ENCODE assay signal across 14 cellular contexts in genomic region chr14:80428171-80428570, GRCh38.
"Had no signal": no experiment of that assay in that cellular context is flagged by ENCODE, and none has a peak within 500 bp of the region (broad histone marks: within the 10 kb centered on the region; RNA-seq: fewer than 3 reads in every experiment).

No MANE protein-coding gene starts in this region.

- H3K4me1 Mint-ChIP-seq: activated CD8-positive, alpha-beta memory T cell treated with anti-CD3 and anti-CD28 coated beads, Interleukin-2, amount 10 ng/mL, durations not matched to agents 7 days and 5 days; memory B cell; nephron had no signal

- H3K36me3 Mint-ChIP-seq: activated CD8-positive, alpha-beta memory T cell treated with anti-CD3 and anti-CD28 coated beads, Interleukin-2, amount 10 ng/mL, durations not matched to agents 7 days and 5 days; activated naive CD4-positive, alpha-beta T cell treated with anti-CD3 and anti-CD28 coated beads, Interleukin-2, amount 50 U/mL, for 72 hours; memory B cell had no signal

- H3K4me3 Mint-ChIP-seq: activated CD8-positive, alpha-beta memory T cell treated with anti-CD3 and anti-CD28 coated beads, Interleukin-2, amount 10 ng/mL, durations not matched to agents 7 days and 5 days; activated T-cell treated with anti-CD3 and anti-CD28 coated beads, Interleukin-2, amount 50 U/mL, for 24 hours; memory B cell; nephron had no signal

- H3K9me3 Mint-ChIP-seq: activated T-cell treated with anti-CD3 and anti-CD28 coated beads, Interleukin-2, amount 50 U/mL, for 24 hours; nephron had no signal

- H3K27me3 Mint-ChIP-seq: activated CD8-positive, alpha-beta memory T cell treated with anti-CD3 and anti-CD28 coated beads, Interleukin-2, amount 10 ng/mL, durations not matched to agents 7 days and 5 days; activated T-cell treated with anti-CD3 and anti-CD28 coated beads, Interleukin-2, amount 50 U/mL, for 24 hours; memory B cell had no signal

- H3K27ac Mint-ChIP-seq: activated CD8-positive, alpha-beta memory T cell treated with anti-CD3 and anti-CD28 coated beads, Interleukin-2, amount 10 ng/mL, durations not matched to agents 7 days and 5 days; activated naive CD4-positive, alpha-beta T cell treated with anti-CD3 and anti-CD28 coated beads, Interleukin-2, amount 50 U/mL, for 72 hours; activated T-cell treated with anti-CD3 and anti-CD28 coated beads, Interleukin-2, amount 50 U/mL, for 24 hours; memory B cell; nephron had no signal

- DNase-seq: activated CD4-positive, alpha-beta T cell treated with anti-CD3 and anti-CD28 coated beads for 1 hour; activated CD4-positive, alpha-beta T cell treated with anti-CD3 and anti-CD28 coated beads, Interleukin-2, amount 50 U/mL, for 48 hours; activated CD8-positive, alpha-beta memory T cell treated with anti-CD3 and anti-CD28 coated beads, Interleukin-2, amount 10 ng/mL, durations not matched to agents 7 days and 5 days; activated effector memory CD4-positive, alpha-beta T cell treated with Interleukin-2 at 50 U/mL for 16 hours; activated T-cell treated with anti-CD3 and anti-CD28 coated beads, Interleukin-2, amount 50 U/mL, for 24 hours; effector memory CD4-positive, alpha-beta T cell; kidney; left ventricle myocardium inferior; stimulated activated CD4-positive, alpha-beta T cell treated with anti-CD3 and anti-CD28 coated beads, Interleukin-4, amount 100 ng/mL, for 24 hours; thyroid gland; uterus had no signal

- ATAC-seq: activated CD8-positive, alpha-beta memory T cell treated with anti-CD3 and anti-CD28 coated beads, Interleukin-2, amount 10 ng/mL, durations not matched to agents 7 days and 5 days; activated naive CD4-positive, alpha-beta T cell treated with anti-CD3 and anti-CD28 coated beads, Interleukin-2, amount 50 U/mL, for 72 hours had no signal
